Comparison of ENCODE assay signal across 11 cellular contexts in the genomic region with DNA sequence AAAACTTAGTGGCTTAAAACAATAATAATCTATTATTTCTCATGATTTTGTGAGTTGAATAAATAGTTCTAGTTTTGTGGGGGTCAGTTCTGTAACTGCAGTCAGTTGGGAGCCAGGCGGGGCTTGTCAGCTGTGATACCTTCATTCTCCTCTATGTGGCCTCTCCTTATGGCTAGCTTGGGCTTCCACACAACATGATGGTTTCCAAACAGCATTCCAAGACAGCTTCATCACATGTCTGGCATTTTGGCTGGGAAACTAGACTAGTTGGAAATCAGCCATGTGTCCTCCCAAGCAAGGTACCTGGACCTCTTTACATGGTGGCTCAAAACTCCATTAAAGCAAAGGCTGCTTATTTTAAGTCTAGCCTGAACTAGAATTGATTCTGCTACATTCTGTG.
A peak's percentile ranks its signal among the peaks of the same experiment; 100 is the strongest.
DNase-seq lines count a peak whose midpoint lies in the region; ATAC-seq, FAIRE-seq and TF ChIP-seq lines count a peak whose summit lies in the region.
"Had no signal": no experiment of that assay in that cellular context is flagged by ENCODE, and none has a peak within 500 bp of the region (broad histone marks: within the 10 kb centered on the region; RNA-seq: fewer than 3 reads in every experiment).

No MANE protein-coding gene starts in this region.

- H3K27ac Mint-ChIP-seq in type B pancreatic cell, result no peak overlapping the region

- peak; percentile 81 for FAIRE-seq in urothelium cell line (lab: Jason Lieb, UNC)
- FAIRE-seq: A204.1 had no signal

- ATAC-seq in GM18517 (IDR thresholded peaks at IDR 0.05; ENCODE audit: unreplicated experiment), result no peak

- H3K4me1 Mint-ChIP-seq in type B pancreatic cell (ENCODE audit: unreplicated experiment), result peaks cover 24% of the 10 kb centered on the region

- DNase-seq in cardiac muscle cell (ENCODE audit: low read depth in 1 of 2, low spot score in 1 of 2), result peak in 1 of 2 donors; percentile 74
- no peak for DNase-seq in right atrium auricular region (ENCODE audit: low spot score)
- DNase-seq in SW 1271 (lab: John Stamatoyannopoulos, UW), result peak; percentile 22 to 29
- DNase-seq in fibroblast of villous mesenchyme (ENCODE audit: low read depth), result peak; percentile 63
- DNase-seq in urothelium cell line (ENCODE audit: low spot score), result peak; percentile 79
- DNase-seq in HUDEP-2 (lab: John Stamatoyannopoulos, UW; ENCODE audit: unreplicated experiment in 76 of 76), result no peak
- no peak for DNase-seq in type B pancreatic cell (ENCODE audit: extremely low spot score, unreplicated experiment)
- DNase-seq: GF-D8, NCI-H1092 treated with DMSO at 0.1 percent for 48 hours had no signal

- H3K27me3 Mint-ChIP-seq in type B pancreatic cell, result no peaks in the 10 kb centered on the region

- H3K36me3 Mint-ChIP-seq in type B pancreatic cell, result no peaks in the 10 kb centered on the region

- TF ChIP-seq CTCF in cardiac muscle cell (IDR thresholded peaks at IDR 0.05; ENCODE audit: low read depth, low read length) (peak; percentile 21), right atrium auricular region (IDR thresholded peaks at IDR 0.05) (no peak), fibroblast of villous mesenchyme (IDR thresholded peaks at IDR 0.05; ENCODE audit: insufficient read depth, low read depth, low read length) (peak; percentile 27), type B pancreatic cell (conservative IDR thresholded peaks at IDR 0.05) (no peak)

- no peaks in the 10 kb centered on the region for H3K9me3 Mint-ChIP-seq in type B pancreatic cell

- H3K4me1 ChIP-seq in cardiac muscle cell (ENCODE audit: low read depth) (peaks cover 14% of the 10 kb centered on the region), right atrium auricular region (peaks cover 0 to 5% of the 10 kb centered on the region in 2 donors)

- H3K36me3 ChIP-seq in cardiac muscle cell (no peaks in the 10 kb centered on the region), right atrium auricular region (no peaks in the 10 kb centered on the region)

- H3K27ac ChIP-seq in cardiac muscle cell, result no peak overlapping the region
- H3K27ac ChIP-seq in right atrium auricular region, result no peak overlapping the region

- H3K4me3 Mint-ChIP-seq in type B pancreatic cell, result no peak overlapping the region

- no peaks in the 10 kb centered on the region for H3K27me3 ChIP-seq in cardiac muscle cell
- H3K27me3 ChIP-seq in right atrium auricular region, result no peaks in the 10 kb centered on the region

- H3K4me3 ChIP-seq in cardiac muscle cell (no peak overlapping the region), right atrium auricular region (no peak overlapping the region), fibroblast of villous mesenchyme (ENCODE audit: low read depth, low read length) (no peak overlapping the region)

- H3K9me3 ChIP-seq in cardiac muscle cell (ENCODE audit: low read depth), result no peaks in the 10 kb centered on the region
- H3K9me3 ChIP-seq in right atrium auricular region, result no peaks in the 10 kb centered on the region

Comparison
In these comparisons a context has a peak if more than half of its experiments do, and no peak if none do; other contexts are left out.
1. CTCF ChIP-seq: peak in cardiac muscle cell (single experiment) and fibroblast of villous mesenchyme (single experiment); none in right atrium auricular region (0 of 2) and type B pancreatic cell (single experiment).
2. DNase-seq: peak in SW 1271 (2 of 2), fibroblast of villous mesenchyme (single experiment) and urothelium cell line (single experiment); none in right atrium auricular region (single experiment), HUDEP-2 (0 of 76) and type B pancreatic cell (single experiment).